25 cellular contexts compared by ENCODE assay signal in genomic region chr7:18250133-18250532, GRCh38.
"Had no signal": no experiment of that assay in that cellular context is flagged by ENCODE, and none has a peak within 500 bp of the region (broad histone marks: within the 10 kb centered on the region; RNA-seq: fewer than 3 reads in every experiment).

No MANE protein-coding gene starts in this region.

- H3K27ac ChIP-seq: coronary artery, dorsolateral prefrontal cortex, esophagus muscularis mucosa, foreskin keratinocyte, gastroesophageal sphincter, heart left ventricle, hepatocyte, left lung, lower lobe of right lung had no signal

- FAIRE-seq: endothelial cell of umbilical vein, frontal cortex, kidney had no signal

- H3K36me3 ChIP-seq: esophagus muscularis mucosa, gastroesophageal sphincter, heart left ventricle, left lung, lower lobe of right lung had no signal

- H3K27me3 Mint-ChIP-seq: naive B cell had no signal

- H3K4me1 Mint-ChIP-seq: immature natural killer cell, mesothelial cell of epicardium had no signal

- H3K4me3 ChIP-seq: coronary artery, dorsolateral prefrontal cortex, esophagus muscularis mucosa, gastroesophageal sphincter, heart left ventricle, hepatocyte, left lung, lower lobe of right lung, mucosa of descending colon had no signal

- H3K27me3 ChIP-seq: dorsolateral prefrontal cortex, esophagus muscularis mucosa, foreskin keratinocyte, gastroesophageal sphincter, heart left ventricle, hepatocyte, left lung had no signal

- H2AFZ ChIP-seq: hepatocyte had no signal

- ATAC-seq: foreskin keratinocyte, gastroesophageal sphincter, heart left ventricle, left cardiac atrium, left lung, left ventricle myocardium superior, lower lobe of right lung, mucosa of descending colon had no signal

- H3K4me2 ChIP-seq: hepatocyte had no signal

- H3K27ac Mint-ChIP-seq: immature natural killer cell, mesothelial cell of epicardium had no signal

- H3K4me3 Mint-ChIP-seq: immature natural killer cell, mesothelial cell of epicardium, naive B cell had no signal

- H3K79me2 ChIP-seq: hepatocyte had no signal

- H3K4me1 ChIP-seq: esophagus muscularis mucosa, foreskin keratinocyte, gastroesophageal sphincter, heart left ventricle, left lung, lower lobe of right lung had no signal

- DNase-seq: dermis blood vessel endothelial cell; dorsolateral prefrontal cortex; effector CD4-positive, alpha-beta T cell; effector memory CD4-positive, alpha-beta T cell; foreskin keratinocyte; heart left ventricle; hypothalamus; immature natural killer cell; islet precursor cell; kidney; kidney glomerular epithelial cell; left cardiac atrium; left lung; left ventricle myocardium superior; lower lobe of right lung; mesenchymal stem cell; mucosa of descending colon; naive B cell had no signal
